In the genomic region with DNA sequence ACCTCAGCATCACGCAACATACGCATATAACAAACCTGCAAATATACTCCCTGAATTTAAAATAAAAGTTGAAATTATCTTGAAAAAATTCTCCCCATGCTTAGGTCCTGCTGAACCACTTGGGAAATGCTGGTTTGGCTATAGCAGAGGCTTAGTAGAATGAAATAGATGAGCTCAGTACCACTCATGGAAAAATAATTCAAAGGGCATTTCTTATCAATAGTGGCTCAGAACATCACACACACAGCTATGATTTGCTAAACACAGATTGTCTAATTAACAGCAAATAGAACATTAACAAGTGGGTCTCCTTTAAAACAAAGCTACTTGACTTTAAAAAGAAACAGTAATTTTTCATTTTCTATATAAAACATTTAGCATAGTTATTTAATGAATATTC, we compare ENCODE assay signal across 9 cellular contexts. TPM values are rescaled to one million over a fixed set of nuclear protein-coding genes. Genes with fewer than 3 reads are reported as not detected.
"Had no signal": no experiment of that assay in that cellular context is flagged by ENCODE, and none has a peak within 500 bp of the region (broad histone marks: within the 10 kb centered on the region; RNA-seq: fewer than 3 reads in every experiment).

No MANE protein-coding gene starts in this region.

- H3K4me2 ChIP-seq: KMS-11 had no signal

- H3K4me3 Mint-ChIP-seq: IgD-negative memory B cell had no signal

- DNase-seq: IMR-90, KBM-7, KG1 had no signal

- H3K4me3 ChIP-seq: K562 had no signal

- H3K27ac Mint-ChIP-seq: IgD-negative memory B cell had no signal

- FAIRE-seq: HTR-8/SVneo, K562 had no signal

- H3K9ac ChIP-seq: KMS-11 had no signal

- H3K27ac ChIP-seq: HL-60, KMS-11 had no signal

- ATAC-seq: K562 had no signal

RNA-seq across cellular contexts. Expression of gene ELMOD1, which starts 21.5 kb away (rescaled TPM):
- total RNA-seq: HT-29, K562 had no signal
- polyA plus RNA-seq: IgD-negative memory B cell, K562 had no signal
